In genomic region chr18:50192903-50193795, GRCh38 we compare ENCODE assay signal across 10 cellular contexts. TPM values are rescaled to one million over a fixed set of nuclear protein-coding genes. Genes with fewer than 3 reads are reported as not detected.
DNase-seq lines count a peak whose midpoint lies in the region; ATAC-seq and TF ChIP-seq lines count a peak whose summit lies in the region.
"Had no signal": no experiment of that assay in that cellular context is flagged by ENCODE, and none has a peak within 500 bp of the region (broad histone marks: within the 10 kb centered on the region; RNA-seq: fewer than 3 reads in every experiment).

No MANE protein-coding gene starts in this region.

- ATAC-seq in left lung = peak; percentile 29
- no peak for ATAC-seq in thoracic aorta (ENCODE audit: insufficient number of reproducible peaks, low FRiP score, low read depth)
- no peak for ATAC-seq in GM21528 (IDR thresholded peaks at IDR 0.05; ENCODE audit: low FRiP score, unreplicated experiment)

- peaks cover 41 to 83% of the 10 kb centered on the region in 2 donors for H3K27me3 ChIP-seq in left lung
- H3K27me3 ChIP-seq in thoracic aorta (replicated peaks; ENCODE audit: insufficient read depth) = no peaks in the 10 kb centered on the region

- peak overlapping the region; percentile 71 for H3K4me3 Mint-ChIP-seq in MCF 10A (ENCODE audit: unreplicated experiment)

- CTCF ChIA-PET in MCF 10A (lab: Yijun Ruan, JAX) = interaction anchor here (0.7 to 1.1 kb wide), 3 partner anchors 12 to 112 kb away, joined by 3 to 4 read pairs (median 3); no protein-coding TSS in a partner anchor

- POLR2A ChIA-PET in MCF 10A (lab: Yijun Ruan, JAX) = interaction anchor here (0.7 kb wide), 1 partner anchor 231 kb away, joined by 4 read pairs; no protein-coding TSS in a partner anchor

- DNase-seq in NCI-H2171 treated with DMSO at 0.1 percent for 48 hours (lab: John Stamatoyannopoulos, UW) (peak; percentile 9), NCI-H2171 (lab: John Stamatoyannopoulos, UW) (no peak), MCF 10A (ENCODE audit: unreplicated experiment) (peak; percentile 4), left lung (no peak), thoracic aorta (ENCODE audit: low spot score) (no peak), ACHN (no peak), HCEC 1CT (no peak)
- DNase-seq: activated naive CD4-positive, alpha-beta T cell treated with Interleukin-2 at 50 U/mL for 16 hours; stimulated activated naive CD4-positive, alpha-beta T cell treated with Interleukin-2 at 50 U/mL for 16 hours had no signal

- no peak overlapping the region for H3K27ac Mint-ChIP-seq in MCF 10A (ENCODE audit: low read depth, unreplicated experiment)

- no peaks in the 10 kb centered on the region for H3K9me3 Mint-ChIP-seq in MCF 10A (ENCODE audit: unreplicated experiment)

- H3K27me3 Mint-ChIP-seq in MCF 10A (ENCODE audit: insufficient read depth, unreplicated experiment) = peaks cover 31% of the 10 kb centered on the region

- H3K4me1 ChIP-seq in left lung = peaks cover 0 to 7% of the 10 kb centered on the region in 2 donors
- H3K4me1 ChIP-seq in thoracic aorta (ENCODE audit: control insufficient read depth in 1 of 2, low read depth in 2 of 2) = peaks cover 6 to 18% of the 10 kb centered on the region in 2 donors

- H3K9me3 ChIP-seq in left lung = no peaks in the 10 kb centered on the region
- no peaks in the 10 kb centered on the region for H3K9me3 ChIP-seq in thoracic aorta

- H3K36me3 ChIP-seq in left lung (no peaks in the 10 kb centered on the region), thoracic aorta (no peaks in the 10 kb centered on the region)

- in situ Hi-C loops in ACHN (cut with HindIII; ENCODE audit: low pct_ligation_motif_present, low pct_unique_long_range_greater_than_20kb, low sequenced_read_pairs) = no loop called here

- BruUV-seq in MCF 10A (replicated peaks; lab: Mats Ljungman, UMichigan) = no TSS peak

- H3K36me3 Mint-ChIP-seq in MCF 10A (ENCODE audit: insufficient read depth, unreplicated experiment) = no peaks in the 10 kb centered on the region

- intact Hi-C loops in MCF 10A (cut with micrococcal nuclease) = loop anchor here (5.0 kb wide), 1 partner anchor 51 kb away; no protein-coding TSS in a partner anchor
- intact Hi-C loops in left lung (cut with DNase I) = no loop called here

- TF ChIP-seq CTCF in MCF 10A (IDR thresholded peaks at IDR 0.05; ENCODE audit: unreplicated experiment) (no peak), left lung (IDR thresholded peaks at IDR 0.05) (no peak), thoracic aorta (IDR thresholded peaks at IDR 0.05) (no peak)

- H3K4me3 ChIP-seq in left lung (peak overlapping the region; percentile 38 to 42), thoracic aorta (peak overlapping the region; percentile 77)

- H3K4me1 Mint-ChIP-seq in MCF 10A (ENCODE audit: insufficient read depth, unreplicated experiment) = peaks cover 22% of the 10 kb centered on the region

- H3K27ac ChIP-seq in left lung = no peak overlapping the region
- no peak overlapping the region for H3K27ac ChIP-seq in thoracic aorta

RNA-seq across cellular contexts. Expression of gene MYO5B, which starts 1.8 kb away (rescaled TPM):
- total RNA-seq in MCF 10A (2022) = 25.9 and 26.7 TPM in 2 replicates
- 10 to 100 TPM; 23.8 to 25.5 TPM for total RNA-seq in left lung
- 10 to 100 TPM in 1 of 2 donors, 1 to 10 TPM in 1; 8.3 to 13.5 TPM for total RNA-seq in thoracic aorta

Comparison
In these comparisons a context has a peak if more than half of its experiments do, and no peak if none do; other contexts are left out.
1. DNase-seq: peak in NCI-H2171 treated with DMSO at 0.1 percent for 48 hours (single experiment) and MCF 10A (single experiment); none in NCI-H2171 (single experiment), left lung (0 of 2), thoracic aorta (single experiment), ACHN (single experiment) and HCEC 1CT (single experiment).